In the genomic region with DNA sequence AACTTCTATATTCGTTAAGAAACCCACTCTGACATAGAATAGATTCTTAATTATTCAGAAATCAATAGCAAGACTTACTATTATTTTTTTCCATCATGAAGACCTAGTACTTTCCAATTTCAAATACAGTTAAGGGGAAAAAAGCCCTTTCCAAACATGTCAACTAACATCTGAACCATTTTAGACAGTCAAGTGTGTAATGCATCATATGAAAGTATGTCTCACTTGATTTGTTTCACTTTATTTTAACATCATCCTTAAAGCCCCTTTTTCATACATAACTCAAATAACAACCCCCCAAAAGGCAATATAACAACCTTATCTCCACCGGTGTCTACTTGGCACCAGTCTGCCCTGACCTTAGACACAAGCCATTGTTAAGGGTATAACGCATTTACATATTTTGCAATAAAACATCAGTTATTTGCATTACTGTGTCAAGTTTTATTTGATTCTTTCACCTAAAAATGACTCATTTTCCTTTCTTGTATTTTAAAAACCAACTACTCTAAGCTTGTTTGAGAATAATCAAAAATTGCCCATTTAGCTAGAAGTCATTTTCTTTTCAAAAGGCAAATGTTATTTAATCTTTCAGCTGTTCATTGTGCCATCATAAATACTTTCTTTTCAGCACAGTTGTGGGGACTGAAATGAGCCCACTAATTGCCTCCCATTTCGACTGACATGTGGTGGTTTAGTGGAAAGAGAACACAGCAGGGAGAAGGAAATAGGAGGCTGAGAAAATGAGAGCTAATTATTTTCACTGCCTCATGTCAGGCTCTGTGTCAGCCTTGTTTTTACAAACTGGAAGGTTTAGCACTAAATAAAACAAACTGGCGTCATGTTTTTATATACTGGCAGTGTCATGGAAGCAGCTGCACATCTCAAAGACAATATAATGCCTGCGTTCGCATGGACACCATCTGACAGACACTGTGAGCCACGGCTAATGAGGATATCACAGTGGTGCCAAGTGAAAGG, we compare ENCODE assay signal across 13 cellular contexts.
DNase-seq lines count a peak whose midpoint lies in the region; ATAC-seq and TF ChIP-seq lines count a peak whose summit lies in the region.
"Had no signal": no experiment of that assay in that cellular context is flagged by ENCODE, and none has a peak within 500 bp of the region (broad histone marks: within the 10 kb centered on the region; RNA-seq: fewer than 3 reads in every experiment).

No MANE protein-coding gene starts in this region.

- ATAC-seq in gastroesophageal sphincter = no peak
- ATAC-seq: left colon had no signal

- H3K9me3 ChIP-seq in gastroesophageal sphincter = no peaks in the 10 kb centered on the region

- peak; percentile 83 for DNase-seq in NCI-H1092 (lab: John Stamatoyannopoulos, UW)
- peak; percentile 50 for DNase-seq in NCI-H2107 (lab: John Stamatoyannopoulos, UW)
- peak; percentile 4 to 12 for DNase-seq in SHP77 (lab: John Stamatoyannopoulos, UW)
- DNase-seq in retina = peak; percentile 66
- no peak for DNase-seq in activated CD4-positive, alpha-beta T cell treated with anti-CD3 and anti-CD28 coated beads, Interleukin-2, amount 50 U/mL, for 48 hours
- DNase-seq in ureter (ENCODE audit: low spot score) = no peak
- DNase-seq: activated CD4-positive, CD25-positive, alpha-beta regulatory T cell; activated naive CD4-positive, alpha-beta T cell treated with Interleukin-2 at 50 U/mL for 16 hours; brain microvascular endothelial cell; H7; left colon had no signal

- peaks cover 0 to 21% of the 10 kb centered on the region in 2 donors for H3K36me3 ChIP-seq in gastroesophageal sphincter
- H3K36me3 ChIP-seq: brain microvascular endothelial cell had no signal

- no peak for TF ChIP-seq CTCF in gastroesophageal sphincter (IDR thresholded peaks at IDR 0.05)

- no peak overlapping the region for H3K4me3 ChIP-seq in gastroesophageal sphincter

- peak overlapping the region in 1 of 4 donors; percentile 14 for H3K27ac ChIP-seq in gastroesophageal sphincter
- H3K27ac ChIP-seq: brain microvascular endothelial cell, C4-2B had no signal

- no peak for TF ChIP-seq EP300 in gastroesophageal sphincter (IDR thresholded peaks at IDR 0.05)

- H3K27me3 ChIP-seq in gastroesophageal sphincter = no peaks in the 10 kb centered on the region
- H3K27me3 ChIP-seq: brain microvascular endothelial cell had no signal

- WGBS in gastroesophageal sphincter (ENCODE audit: low coverage in 1 of 2), 2 donors = 80 to 83% methylated on average over 7 to 8 of the region's 8 CpGs

- H3K4me1 ChIP-seq in gastroesophageal sphincter = peaks cover 0 to 12% (median 0%) of the 10 kb centered on the region in 3 donors

- TF ChIP-seq POLR2A in gastroesophageal sphincter (IDR thresholded peaks at IDR 0.05) = no peak

Comparison
In these comparisons a context has a peak if more than half of its experiments do, and no peak if none do; other contexts are left out.
1. DNase-seq: peak in NCI-H1092 (single experiment), NCI-H2107 (single experiment), SHP77 (2 of 2) and retina (single experiment); none in activated CD4-positive, alpha-beta T cell treated with anti-CD3 and anti-CD28 coated beads, Interleukin-2, amount 50 U/mL, for 48 hours (0 of 2) and ureter (single experiment).